Comparison of ENCODE assay signal across 9 cellular contexts in the genomic region with DNA sequence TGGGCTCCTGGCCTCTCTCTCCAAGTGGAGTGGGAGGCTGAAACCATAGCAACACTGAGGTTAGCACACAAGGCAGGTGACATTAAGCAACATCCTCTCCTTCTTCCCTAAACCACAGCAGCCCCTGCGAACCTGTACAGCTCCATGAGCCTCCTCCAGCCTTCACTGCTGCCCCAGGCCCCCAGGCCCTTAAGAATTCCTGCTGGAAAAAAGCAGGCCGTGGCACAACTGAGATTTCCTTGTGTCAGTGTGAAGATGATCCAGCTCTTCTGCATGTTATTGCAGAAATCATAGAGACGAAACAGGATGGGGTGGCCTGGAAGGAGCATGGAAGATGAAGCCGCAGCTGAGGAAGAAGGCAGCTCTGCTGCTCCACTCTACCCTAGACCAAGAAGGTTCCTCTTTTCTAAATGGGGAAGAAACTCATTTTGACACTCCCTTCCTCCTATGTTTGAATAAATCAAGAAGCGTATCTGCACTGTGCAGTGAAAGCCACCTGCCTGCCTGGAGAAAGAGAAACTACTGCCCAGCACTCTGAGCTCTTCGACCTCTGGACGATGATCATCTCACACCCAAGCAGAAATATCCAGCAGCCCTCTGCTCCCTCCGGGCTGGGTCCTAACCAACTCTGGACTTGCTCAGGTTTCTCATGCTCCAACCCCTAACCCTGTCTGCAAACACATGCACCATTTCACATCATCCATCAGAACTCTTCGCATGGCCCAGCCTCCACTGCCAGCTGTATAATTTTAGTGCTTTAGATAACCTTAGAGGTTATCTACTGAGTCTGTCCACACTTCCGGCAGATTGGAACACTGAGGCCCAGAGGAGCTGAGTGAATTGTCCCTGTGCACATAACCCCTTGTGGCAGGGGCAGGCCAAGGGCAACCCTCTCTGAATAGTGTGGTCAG. TPM values are rescaled to one million over a fixed set of nuclear protein-coding genes. Genes with fewer than 3 reads are reported as not detected.
DNase-seq lines count a peak whose midpoint lies in the region; ATAC-seq and TF ChIP-seq lines count a peak whose summit lies in the region.
"Had no signal": no experiment of that assay in that cellular context is flagged by ENCODE, and none has a peak within 500 bp of the region (broad histone marks: within the 10 kb centered on the region; RNA-seq: fewer than 3 reads in every experiment).

No MANE protein-coding gene starts in this region.

- H3K4me1 ChIP-seq in thyroid gland: no peaks in the 10 kb centered on the region

- TF ChIP-seq CTCF in thyroid gland (IDR thresholded peaks at IDR 0.05): no peak

- intact Hi-C loops in thyroid gland (cut with DNase I): loop anchor here (5.0 kb wide), 1 partner anchor 188 kb away; no protein-coding TSS in a partner anchor

- H3K27ac ChIP-seq in substantia nigra (ENCODE audit: low read depth, low read length, poor library complexity, severe bottlenecking) (no peak overlapping the region), thyroid gland (no peak overlapping the region)

- H3K4me1 Mint-ChIP-seq in activated T-helper 17 cell treated with anti-CD3 and anti-CD28 coated beads, Interleukin-2, amount 50 U/mL, for 72 hours: peaks cover 7% of the 10 kb centered on the region

- no peaks in the 10 kb centered on the region for H3K36me3 ChIP-seq in thyroid gland

- ATAC-seq in GM19324 (IDR thresholded peaks at IDR 0.05; ENCODE audit: low FRiP score, unreplicated experiment): peak; percentile 92
- peak; percentile 86 for ATAC-seq in HG03175 (IDR thresholded peaks at IDR 0.05; ENCODE audit: unreplicated experiment)
- no peak for ATAC-seq in activated T-helper 17 cell treated with anti-CD3 and anti-CD28 coated beads, Interleukin-2, amount 50 U/mL, for 72 hours (replicated peaks)

- H3K27ac Mint-ChIP-seq in activated T-helper 17 cell treated with anti-CD3 and anti-CD28 coated beads, Interleukin-2, amount 50 U/mL, for 72 hours: peak overlapping the region; percentile 58

- peaks cover 16% of the 10 kb centered on the region for H3K27me3 Mint-ChIP-seq in activated T-helper 17 cell treated with anti-CD3 and anti-CD28 coated beads, Interleukin-2, amount 50 U/mL, for 72 hours

- H3K9me3 ChIP-seq in thyroid gland: no peaks in the 10 kb centered on the region

- H3K9me3 Mint-ChIP-seq in activated T-helper 17 cell treated with anti-CD3 and anti-CD28 coated beads, Interleukin-2, amount 50 U/mL, for 72 hours: no peaks in the 10 kb centered on the region

- no peaks in the 10 kb centered on the region for H3K27me3 ChIP-seq in thyroid gland

- H3K36me3 Mint-ChIP-seq in activated T-helper 17 cell treated with anti-CD3 and anti-CD28 coated beads, Interleukin-2, amount 50 U/mL, for 72 hours (ENCODE audit: low read depth): no peaks in the 10 kb centered on the region

- DNase-seq in AML-193 (lab: John Stamatoyannopoulos, UW) (peak; percentile 95 to 96), glomerular visceral epithelial cell (ENCODE audit: extremely low spot score) (no peak), substantia nigra (lab: John Stamatoyannopoulos, UW) (no peak), ecto neural progenitor cell (ENCODE audit: low spot score) (no peak), thyroid gland (no peak)

- WGBS in thyroid gland, 2 donors: 75 to 83% methylated on average over 10 of the region's 10 CpGs

- no peak overlapping the region for H3K4me3 Mint-ChIP-seq in activated T-helper 17 cell treated with anti-CD3 and anti-CD28 coated beads, Interleukin-2, amount 50 U/mL, for 72 hours

- H3K4me3 ChIP-seq in thyroid gland (replicated peaks in 1 of 3): no peak overlapping the region

- TF ChIP-seq POLR2A in thyroid gland (IDR thresholded peaks at IDR 0.05): no peak

RNA-seq across cellular contexts. Expression of gene SH3BP5L, which starts 20.7 kb away (rescaled TPM):
- total RNA-seq in activated T-helper 17 cell treated with anti-CD3 and anti-CD28 coated beads, Interleukin-2, amount 50 U/mL, for 72 hours: 10 to 100 TPM; 21.0 to 25.6 TPM
- total RNA-seq in thyroid gland: 10 to 100 TPM; 25.2 to 32.0 (median 30.0) TPM

RNA-seq across cellular contexts. Expression of gene ZNF672, which starts 33.0 kb away (rescaled TPM):
- total RNA-seq in activated T-helper 17 cell treated with anti-CD3 and anti-CD28 coated beads, Interleukin-2, amount 50 U/mL, for 72 hours: 10 to 100 TPM; 36.1 to 38.8 TPM
- total RNA-seq in thyroid gland: 10 to 100 TPM; 43.5 to 82.2 (median 53.7) TPM

RNA-seq across cellular contexts. Expression of gene LYPD8, which starts 49.5 kb away (rescaled TPM):
- not detected for total RNA-seq in activated T-helper 17 cell treated with anti-CD3 and anti-CD28 coated beads, Interleukin-2, amount 50 U/mL, for 72 hours
- not detected for total RNA-seq in thyroid gland
- total RNA-seq: T-helper 2 cell treated with Interferon-gamma antibody and Interleukin-4, amounts not matched to agents 100 ng/mL and 5 ng/mL, for 36 hours had no signal

RNA-seq across cellular contexts. Expression of gene ZNF692, which starts 53.9 kb away (rescaled TPM):
- 100 to 1,000 TPM; 103 to 108 TPM for total RNA-seq in activated T-helper 17 cell treated with anti-CD3 and anti-CD28 coated beads, Interleukin-2, amount 50 U/mL, for 72 hours
- 10 to 100 TPM; 17.2 to 59.7 (median 34.1) TPM for total RNA-seq in thyroid gland

Comparison
In these comparisons a context has a peak if more than half of its experiments do, and no peak if none do; other contexts are left out.
1. DNase-seq: peak in AML-193 (2 of 2); none in glomerular visceral epithelial cell (single experiment), substantia nigra (0 of 49), ecto neural progenitor cell (single experiment) and thyroid gland (0 of 2).